ENCODE assay signal across 8 cellular contexts in the genomic region with DNA sequence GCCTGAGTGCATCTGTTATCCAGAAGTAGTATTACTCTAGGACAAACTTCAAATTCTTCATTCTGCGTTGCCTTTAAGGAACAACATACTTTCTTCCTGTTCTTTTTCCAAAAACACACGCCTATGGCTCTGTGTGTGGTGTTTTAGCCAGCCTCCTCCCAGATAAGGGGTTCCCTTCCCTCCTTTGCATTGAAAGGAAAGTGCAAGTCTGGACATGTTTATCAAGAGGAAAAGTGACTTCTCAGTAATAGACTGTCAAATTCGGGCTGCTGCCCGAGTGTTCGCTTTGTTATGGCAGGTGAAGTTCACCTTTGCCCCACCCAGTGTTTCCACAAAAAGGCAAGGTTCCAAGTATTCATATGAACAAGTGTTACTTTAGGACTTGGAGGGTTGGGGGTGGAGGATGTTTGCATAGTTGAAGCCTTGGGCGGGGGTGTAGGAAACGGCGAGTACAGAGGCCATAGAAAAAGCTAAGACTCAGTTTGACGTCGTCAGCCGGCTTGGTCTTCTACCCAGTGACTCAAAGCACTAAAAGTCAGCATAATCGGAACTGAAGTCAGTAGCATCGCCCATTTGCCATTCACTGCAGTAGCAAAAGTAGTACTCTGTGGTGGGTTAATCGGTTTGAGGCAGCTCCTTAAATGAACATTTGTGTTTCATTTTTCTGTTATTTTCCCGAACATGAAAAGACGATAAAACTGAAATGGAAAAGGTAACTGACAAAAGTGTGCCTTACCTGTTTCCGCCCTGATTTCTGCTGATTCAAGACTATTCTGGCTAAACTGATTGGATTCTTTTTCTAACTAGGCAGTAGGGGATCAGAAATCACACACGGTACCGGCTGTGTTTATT. TPM values are rescaled to one million over a fixed set of nuclear protein-coding genes. Genes with fewer than 3 reads are reported as not detected.
DNase-seq lines count a peak whose midpoint lies in the region; ATAC-seq and TF ChIP-seq lines count a peak whose summit lies in the region.

No MANE protein-coding gene starts in this region.

- H2AFZ ChIP-seq in parathyroid adenoma, result no peak overlapping the region

- ATAC-seq in GM19043 (IDR thresholded peaks at IDR 0.05; ENCODE audit: low read depth, unreplicated experiment), result peak; percentile 37
- no peak for ATAC-seq in HG02840 (IDR thresholded peaks at IDR 0.05; ENCODE audit: low FRiP score, unreplicated experiment)

- H3K4me3 ChIP-seq in Jurkat, Clone E6-1 (ENCODE audit: low read length), result peak overlapping the region; percentile 63
- H3K4me3 ChIP-seq in epithelial cell of esophagus (ENCODE audit: low read length), result peak overlapping the region; percentile 58
- peak overlapping the region; percentile 7 for H3K4me3 ChIP-seq in parathyroid adenoma (ENCODE audit: low read depth, low read length)
- H3K4me3 ChIP-seq in vagina, result peak overlapping the region; percentile 45 to 46

- H3K36me3 ChIP-seq in parathyroid adenoma (ENCODE audit: control insufficient read depth, insufficient read depth, low read length) (no peaks in the 10 kb centered on the region), vagina (peaks cover 0 to 8% of the 10 kb centered on the region in 2 donors)

- no peak for TF ChIP-seq POLR2A in vagina (IDR thresholded peaks at IDR 0.05)

- no peak for DNase-seq in Jurkat, Clone E6-1 (ENCODE audit: low read depth, low spot score)
- peak; percentile 80 to 89 for DNase-seq in activated CD4-positive, alpha-beta T cell treated with anti-CD3 and anti-CD28 coated beads, Interleukin-2, amount 50 U/mL, for 48 hours
- peak; percentile 95 for DNase-seq in epithelial cell of esophagus (ENCODE audit: low read depth)
- no peak for DNase-seq in vagina (ENCODE audit: extremely low spot score in 2 of 2)
- DNase-seq in hypothalamus (lab: John Stamatoyannopoulos, UW), result no peak

- H3K4me2 ChIP-seq in parathyroid adenoma (ENCODE audit: low read length), result peak overlapping the region; percentile 11

- H3K27me3 ChIP-seq in parathyroid adenoma (ENCODE audit: control insufficient read depth, insufficient read depth, low read length) (no peaks in the 10 kb centered on the region), vagina (no peaks in the 10 kb centered on the region)

- H3K9me3 ChIP-seq in parathyroid adenoma (ENCODE audit: control insufficient read depth, low read length) (no peaks in the 10 kb centered on the region), vagina (no peaks in the 10 kb centered on the region)

- intact Hi-C loops in vagina (cut with DNase I), result no loop called here

- no peak overlapping the region for H3K9ac ChIP-seq in parathyroid adenoma

- H3K4me1 ChIP-seq in parathyroid adenoma, result no peaks in the 10 kb centered on the region
- H3K4me1 ChIP-seq in vagina, result peaks cover 58% of the 10 kb centered on the region

- H3K79me2 ChIP-seq in parathyroid adenoma, result no peaks in the 10 kb centered on the region

- H3K27ac ChIP-seq in parathyroid adenoma (peak overlapping the region; percentile 48), vagina (peak overlapping the region; percentile 70)

- no peak for TF ChIP-seq CTCF in epithelial cell of esophagus (IDR thresholded peaks at IDR 0.05; ENCODE audit: insufficient read depth, low read depth, low read length, missing control alignments)
- no peak for TF ChIP-seq CTCF in parathyroid adenoma (IDR thresholded peaks at IDR 0.05)
- TF ChIP-seq CTCF in vagina (IDR thresholded peaks at IDR 0.05), result no peak

RNA-seq across cellular contexts. Expression of gene PRDM1, which starts 12.5 kb away (rescaled TPM):
- polyA plus RNA-seq in Jurkat, Clone E6-1 (2012; ENCODE audit: insufficient read depth, insufficient read length), result 0.49 TPM
- total RNA-seq in vagina, result 27.0 TPM

Comparison
In these comparisons a context has a peak if more than half of its experiments do, and no peak if none do; other contexts are left out.
1. DNase-seq: peak in activated CD4-positive, alpha-beta T cell treated with anti-CD3 and anti-CD28 coated beads, Interleukin-2, amount 50 U/mL, for 48 hours (2 of 2) and epithelial cell of esophagus (single experiment); none in Jurkat, Clone E6-1 (single experiment), vagina (0 of 2) and hypothalamus (0 of 51).
2. H3K4me3 ChIP-seq: peak in every context shown above with its lines; median percentile 63 in Jurkat, Clone E6-1; 58 in epithelial cell of esophagus; 46 in vagina; 7 in parathyroid adenoma.